In the genomic region with DNA sequence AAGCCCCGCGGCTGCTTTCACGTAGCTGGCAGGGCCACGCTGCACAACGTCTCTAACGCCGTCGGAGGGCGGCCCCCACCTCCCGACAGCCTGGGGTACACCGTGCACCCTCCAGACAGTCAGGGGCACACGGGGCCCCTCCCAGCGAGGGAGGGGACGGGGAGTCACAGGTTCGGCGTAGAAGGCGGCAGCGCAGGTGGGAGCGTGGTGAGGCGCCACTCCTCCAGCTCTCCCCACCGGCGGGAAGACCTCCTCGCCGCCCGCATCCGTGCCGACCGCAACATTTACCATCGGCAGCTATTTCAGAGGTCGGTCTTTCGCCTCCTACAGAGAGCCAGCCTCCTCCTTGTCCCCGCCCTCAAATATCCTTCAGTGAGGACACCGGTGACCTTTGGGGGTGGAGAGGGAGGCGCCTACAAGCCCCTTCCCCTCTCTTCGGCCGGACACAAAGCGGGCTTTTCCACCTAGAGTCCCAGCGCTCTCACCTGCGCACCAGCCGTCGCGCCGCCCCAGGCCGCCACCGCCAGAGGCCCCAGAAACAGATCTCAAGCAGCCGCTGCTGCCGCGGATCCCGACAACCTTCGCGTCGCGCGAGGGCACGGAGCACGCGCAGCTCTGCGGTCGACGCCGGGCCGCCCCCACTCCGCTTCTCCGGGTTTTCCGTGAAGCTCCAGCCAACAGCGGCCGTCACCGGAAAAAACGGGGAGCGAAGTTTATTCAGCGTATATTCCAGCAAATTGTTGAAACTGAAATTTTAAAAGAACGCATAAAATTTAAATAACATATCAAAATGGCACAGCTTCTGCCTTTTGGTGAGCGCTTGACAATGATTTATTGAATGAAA, we compare ENCODE assay signal across 8 cellular contexts. TPM values are rescaled to one million over a fixed set of nuclear protein-coding genes. Genes with fewer than 3 reads are reported as not detected.
DNase-seq lines count a peak whose midpoint lies in the region; ATAC-seq and TF ChIP-seq lines count a peak whose summit lies in the region.

A gene (minus strand): TSS at position 600 of the 844 bp plus-strand sequence. CDS start 20,708 bp downstream, outside the sequence.

- TF ChIP-seq CTCF in AG09319 (IDR thresholded peaks at IDR 0.05; ENCODE audit: low read depth, low read length), result peak; percentile 15
- TF ChIP-seq CTCF in chondrocyte (IDR thresholded peaks at IDR 0.05), result peak; percentile 54

- H3K36me3 Mint-ChIP-seq in chondrocyte (ENCODE audit: low read depth), result peaks cover 2% of the 10 kb centered on the region

- H3K27ac Mint-ChIP-seq in chondrocyte (ENCODE audit: unreplicated experiment), result peak within 1 kb of the TSS; percentile 96

- H3K9me3 Mint-ChIP-seq in chondrocyte (ENCODE audit: low read depth), result no peaks in the 10 kb centered on the region

- peak within 1 kb of the TSS; percentile 92 for H3K27ac ChIP-seq in layer of hippocampus (ENCODE audit: low read depth, low read length)

- H3K27me3 Mint-ChIP-seq in chondrocyte (ENCODE audit: low read depth), result no peaks in the 10 kb centered on the region

- H3K27me3 ChIP-seq in layer of hippocampus (ENCODE audit: control insufficient read depth, insufficient read depth, low read length), result no peaks in the 10 kb centered on the region

- H3K4me3 Mint-ChIP-seq in chondrocyte (ENCODE audit: unreplicated experiment), result peak within 1 kb of the TSS; percentile 92

- ATAC-seq in GM19025 (IDR thresholded peaks at IDR 0.05; ENCODE audit: low read depth, unreplicated experiment) (peak; percentile 50), HG03196 (IDR thresholded peaks at IDR 0.05; ENCODE audit: unreplicated experiment) (peak; percentile 50)

- DNase-seq in AG09319 (ENCODE audit: extremely low read depth, low read depth) (peak; percentile 83), NCI-H446 (lab: John Stamatoyannopoulos, UW) (peak; percentile 94 to 95), chondrocyte (ENCODE audit: low spot score) (peak; percentile 95)
- DNase-seq in activated CD4-positive, alpha-beta T cell treated with anti-CD3 and anti-CD28 coated beads for 1 hour, result peak; percentile 79
- peak; percentile 64 to 84 (median 74) for DNase-seq in stimulated activated CD4-positive, alpha-beta T cell treated with anti-CD3 and anti-CD28 coated beads, Interleukin-1b, Interleukin-23, amount 100 ng/mL, for 24 hours (ENCODE audit: low read depth in 4 of 4, low spot score in 1 of 4)

- H3K4me1 Mint-ChIP-seq in chondrocyte (ENCODE audit: low read depth), result peaks cover 22% of the 10 kb centered on the region

RNA-seq across cellular contexts. Expression of the gene that starts here (rescaled TPM):
- total RNA-seq in chondrocyte, result 12.6 to 16.2 TPM (median 12.6 TPM) in 3 replicates

Comparison
In these comparisons a context has a peak if more than half of its experiments do, and no peak if none do; other contexts are left out.
1. Peak in every context shown above with its lines: DNase-seq, ATAC-seq and H3K27ac ChIP-seq.